ENCODE assay signal across 20 cellular contexts in genomic region chr17:76982408-76983074, GRCh38.
DNase-seq lines count a peak whose midpoint lies in the region; ATAC-seq and TF ChIP-seq lines count a peak whose summit lies in the region.
"Had no signal": no experiment of that assay in that cellular context is flagged by ENCODE, and none has a peak within 500 bp of the region (broad histone marks: within the 10 kb centered on the region; RNA-seq: fewer than 3 reads in every experiment).

No MANE protein-coding gene starts in this region.

- H3K27me3 Mint-ChIP-seq in CD4-positive, CD25-positive, alpha-beta regulatory T cell = peaks cover 9% of the 10 kb centered on the region
- peaks cover 2% of the 10 kb centered on the region for H3K27me3 Mint-ChIP-seq in glutamatergic neuron (ENCODE audit: unreplicated experiment)

- ATAC-seq in CD4-positive, CD25-positive, alpha-beta regulatory T cell (ENCODE audit: low read depth in 2 of 2) = peak in 1 of 2 donors; percentile 31
- no peak for ATAC-seq in HG03442 (IDR thresholded peaks at IDR 0.05; ENCODE audit: unreplicated experiment)
- no peak for ATAC-seq in stimulated activated effector memory CD8-positive, alpha-beta T cell treated with anti-CD3 and anti-CD28 coated beads, Interleukin-12 subunit alpha, Interleukin-12 subunit beta, amount 100 ng/mL, for 72 hours

- TF ChIP-seq CTCF in OCI-LY7 (conservative IDR thresholded peaks at IDR 0.05; ENCODE audit: low read length) (no peak), glutamatergic neuron (IDR thresholded peaks at IDR 0.05; ENCODE audit: partially characterized antibody, unreplicated experiment) (no peak)

- peaks cover 19% of the 10 kb centered on the region for H3K9me3 ChIP-seq in BLaER1
- no peaks in the 10 kb centered on the region for H3K9me3 ChIP-seq in CD4-positive, CD25-positive, alpha-beta regulatory T cell (ENCODE audit: control insufficient read depth in 2 of 2, low read length in 2 of 2)
- H3K9me3 ChIP-seq in OCI-LY7 (ENCODE audit: low read length) = peaks cover 17% of the 10 kb centered on the region
- no peaks in the 10 kb centered on the region for H3K9me3 ChIP-seq in effector memory CD4-positive, alpha-beta T cell (ENCODE audit: control insufficient read depth, low read length)
- H3K9me3 ChIP-seq: ascending aorta had no signal

- peaks cover 0 to 4% (median 3%) of the 10 kb centered on the region in 7 donors for H3K9me3 Mint-ChIP-seq in CD4-positive, CD25-positive, alpha-beta regulatory T cell
- H3K9me3 Mint-ChIP-seq in stimulated activated effector memory CD8-positive, alpha-beta T cell treated with anti-CD3 and anti-CD28 coated beads, Interleukin-12 subunit alpha, Interleukin-12 subunit beta, amount 100 ng/mL, for 72 hours = peaks cover 3% of the 10 kb centered on the region
- peaks cover 7% of the 10 kb centered on the region for H3K9me3 Mint-ChIP-seq in glutamatergic neuron (ENCODE audit: unreplicated experiment)

- H3K9me2 ChIP-seq in OCI-LY7 (ENCODE audit: insufficient read depth, low read length) = no peaks in the 10 kb centered on the region

- BruUV-seq in OCI-LY7 (replicated peaks; lab: Mats Ljungman, UMichigan) = no TSS peak

- no peak overlapping the region for H3K4me3 ChIP-seq in BLaER1
- H3K4me3 ChIP-seq in CD4-positive, CD25-positive, alpha-beta regulatory T cell (ENCODE audit: low read depth, low read length) = no peak overlapping the region
- H3K4me3 ChIP-seq in OCI-LY7 (ENCODE audit: low read depth, low read length, poor library complexity, severe bottlenecking) = no peak overlapping the region
- no peak overlapping the region for H3K4me3 ChIP-seq in effector memory CD4-positive, alpha-beta T cell (ENCODE audit: insufficient read depth, low read depth, low read length, poor library complexity, severe bottlenecking)
- H3K4me3 ChIP-seq: ascending aorta, heart right ventricle, skin epidermis had no signal

- peak overlapping the region; percentile 71 for H3K4me2 ChIP-seq in BLaER1
- peak overlapping the region; percentile 31 for H3K4me2 ChIP-seq in OCI-LY7 (ENCODE audit: low read length)

- H2AFZ ChIP-seq in OCI-LY7 (ENCODE audit: low read length) = peak overlapping the region; percentile 69; the same call in 1 of the 2 replicates

- H3K27me3 ChIP-seq in BLaER1 = no peaks in the 10 kb centered on the region
- H3K27me3 ChIP-seq in CD4-positive, CD25-positive, alpha-beta regulatory T cell (ENCODE audit: control insufficient read depth, insufficient read depth, low read length) = no peaks in the 10 kb centered on the region
- H3K27me3 ChIP-seq in effector memory CD4-positive, alpha-beta T cell (replicated peaks; ENCODE audit: control insufficient read depth, insufficient read depth, low read length, poor library complexity, severe bottlenecking) = no peaks in the 10 kb centered on the region
- H3K27me3 ChIP-seq: ascending aorta had no signal

- POLR2A ChIA-PET in OCI-LY7 (lab: Charles Lee) = interaction anchor here (0.5 to 1.9 kb wide), 5 partner anchors 14 to 231 kb away, joined by 3 to 5 read pairs (median 3); no protein-coding TSS in a partner anchor

- H3K4me1 Mint-ChIP-seq in CD4-positive, CD25-positive, alpha-beta regulatory T cell = peaks cover 0 to 13% (median 0%) of the 10 kb centered on the region in 4 donors
- H3K4me1 Mint-ChIP-seq in stimulated activated effector memory CD8-positive, alpha-beta T cell treated with anti-CD3 and anti-CD28 coated beads, Interleukin-12 subunit alpha, Interleukin-12 subunit beta, amount 100 ng/mL, for 72 hours = peaks cover 7% of the 10 kb centered on the region
- peaks cover 9% of the 10 kb centered on the region for H3K4me1 Mint-ChIP-seq in glutamatergic neuron (ENCODE audit: low read depth, unreplicated experiment)

- peak overlapping the region; percentile 6; the same call in 1 of the 2 replicates for H3K9ac ChIP-seq in BLaER1

- H4K20me1 ChIP-seq in BLaER1 (no peaks in the 10 kb centered on the region), OCI-LY7 (ENCODE audit: insufficient read depth, low read length) (no peaks in the 10 kb centered on the region)

- H3K79me2 ChIP-seq in OCI-LY7 (ENCODE audit: insufficient read depth, low read depth, low read length) = no peaks in the 10 kb centered on the region

- peaks cover 55% of the 10 kb centered on the region for H3K4me1 ChIP-seq in BLaER1
- no peaks in the 10 kb centered on the region for H3K4me1 ChIP-seq in CD4-positive, CD25-positive, alpha-beta regulatory T cell (ENCODE audit: control insufficient read depth, insufficient read depth, low read length, poor library complexity, severe bottlenecking)
- H3K4me1 ChIP-seq in OCI-LY7 (ENCODE audit: insufficient read depth, low read length, poor library complexity, severe bottlenecking) = peaks cover 26% of the 10 kb centered on the region
- peaks cover 20% of the 10 kb centered on the region for H3K4me1 ChIP-seq in effector memory CD4-positive, alpha-beta T cell (ENCODE audit: control insufficient read depth, insufficient read depth, low read length, poor library complexity, severe bottlenecking)
- H3K4me1 ChIP-seq: ascending aorta had no signal

- H3K4me3 Mint-ChIP-seq in CD4-positive, CD25-positive, alpha-beta regulatory T cell = no peak overlapping the region
- H3K4me3 Mint-ChIP-seq in stimulated activated effector memory CD8-positive, alpha-beta T cell treated with anti-CD3 and anti-CD28 coated beads, Interleukin-12 subunit alpha, Interleukin-12 subunit beta, amount 100 ng/mL, for 72 hours = no peak overlapping the region
- H3K4me3 Mint-ChIP-seq in glutamatergic neuron (ENCODE audit: unreplicated experiment) = no peak overlapping the region
- H3K4me3 Mint-ChIP-seq: nephron had no signal

- no peaks in the 10 kb centered on the region for H3K36me3 Mint-ChIP-seq in CD4-positive, CD25-positive, alpha-beta regulatory T cell
- H3K36me3 Mint-ChIP-seq in stimulated activated effector memory CD8-positive, alpha-beta T cell treated with anti-CD3 and anti-CD28 coated beads, Interleukin-12 subunit alpha, Interleukin-12 subunit beta, amount 100 ng/mL, for 72 hours = no peaks in the 10 kb centered on the region
- peaks cover 9% of the 10 kb centered on the region for H3K36me3 Mint-ChIP-seq in glutamatergic neuron (ENCODE audit: unreplicated experiment)

- CTCF ChIA-PET in OCI-LY7 (lab: Charles Lee; ENCODE audit: unreplicated experiment) = no interaction called here

- peak in 2 of 3 donors; percentile 12 to 47 for DNase-seq in CD4-positive, CD25-positive, alpha-beta regulatory T cell
- DNase-seq in OCI-LY7 (ENCODE audit: low spot score) (peak; percentile 52), glutamatergic neuron (no peak)
- no peak for DNase-seq in effector memory CD4-positive, alpha-beta T cell
- no peak for DNase-seq in stimulated activated effector memory CD8-positive, alpha-beta T cell treated with anti-CD3 and anti-CD28 coated beads, Interleukin-12 subunit alpha, Interleukin-12 subunit beta, amount 100 ng/mL, for 72 hours (ENCODE audit: low spot score in 2 of 2)
- DNase-seq: AML-193; DMS 273 treated with DMSO at 0.1 percent for 48 hours; GF-D8; heart right ventricle; KBM-7; mammary epithelial cell; NCI-H1105; NCI-H748 treated with DMSO at 0.1 percent for 48 hours; stimulated activated CD4-positive, alpha-beta T cell treated with anti-CD3 and anti-CD28 coated beads, Interleukin-4, amount 100 ng/mL, for 1 hour; T1000 had no signal

- H3K27ac ChIP-seq in BLaER1 (peak overlapping the region; percentile 70), OCI-LY7 (ENCODE audit: low read depth, low read length, poor library complexity, severe bottlenecking) (no peak overlapping the region)
- no peak overlapping the region for H3K27ac ChIP-seq in CD4-positive, CD25-positive, alpha-beta regulatory T cell (ENCODE audit: insufficient read depth, low read length, poor library complexity, severe bottlenecking)
- peak overlapping the region; percentile 7 for H3K27ac ChIP-seq in effector memory CD4-positive, alpha-beta T cell (ENCODE audit: insufficient read depth, low read length, poor library complexity, severe bottlenecking)
- H3K27ac ChIP-seq: ascending aorta, heart right ventricle had no signal

- intact Hi-C loops in OCI-LY7 (cut with micrococcal nuclease; ENCODE audit: unreplicated experiment) = no loop called here

- H3K27ac Mint-ChIP-seq in CD4-positive, CD25-positive, alpha-beta regulatory T cell = peak overlapping the region in 1 of 3 donors; percentile 42
- H3K27ac Mint-ChIP-seq in stimulated activated effector memory CD8-positive, alpha-beta T cell treated with anti-CD3 and anti-CD28 coated beads, Interleukin-12 subunit alpha, Interleukin-12 subunit beta, amount 100 ng/mL, for 72 hours = no peak overlapping the region
- H3K27ac Mint-ChIP-seq in glutamatergic neuron (ENCODE audit: unreplicated experiment) = no peak overlapping the region

- H3K36me3 ChIP-seq in BLaER1 (no peaks in the 10 kb centered on the region), OCI-LY7 (ENCODE audit: insufficient read depth, low read length) (no peaks in the 10 kb centered on the region; the same call in 1 of the 2 replicates)
- H3K36me3 ChIP-seq in CD4-positive, CD25-positive, alpha-beta regulatory T cell (ENCODE audit: control insufficient read depth, insufficient read depth, low read length) = no peaks in the 10 kb centered on the region
- H3K36me3 ChIP-seq in effector memory CD4-positive, alpha-beta T cell (ENCODE audit: control insufficient read depth, insufficient read depth, low read length) = no peaks in the 10 kb centered on the region
- H3K36me3 ChIP-seq: ascending aorta, heart right ventricle had no signal

Comparison
In these comparisons a context has a peak if more than half of its experiments do, and no peak if none do; other contexts are left out.
1. H3K27ac ChIP-seq: peak in BLaER1 (single experiment) and effector memory CD4-positive, alpha-beta T cell (single experiment); none in CD4-positive, CD25-positive, alpha-beta regulatory T cell (single experiment) and OCI-LY7 (single experiment).
2. DNase-seq: peak in CD4-positive, CD25-positive, alpha-beta regulatory T cell (2 of 3) and OCI-LY7 (single experiment); none in effector memory CD4-positive, alpha-beta T cell (0 of 3), stimulated activated effector memory CD8-positive, alpha-beta T cell treated with anti-CD3 and anti-CD28 coated beads, Interleukin-12 subunit alpha, Interleukin-12 subunit beta, amount 100 ng/mL, for 72 hours (0 of 2) and glutamatergic neuron (single experiment).